In genomic region chr1:11736746-11737639, GRCh38 we compare ENCODE assay signal across 8 cellular contexts. TPM values are rescaled to one million over a fixed set of nuclear protein-coding genes. Genes with fewer than 3 reads are reported as not detected.
A peak's percentile ranks its signal among the peaks of the same experiment; 100 is the strongest.
DNase-seq lines count a peak whose midpoint lies in the region; ATAC-seq and TF ChIP-seq lines count a peak whose summit lies in the region.

No MANE protein-coding gene starts in this region.

- TF ChIP-seq POLR2A in NB4 (IDR thresholded peaks at IDR 0.05; ENCODE audit: extremely low read depth, insufficient read length): no peak

- H3K4me3 ChIP-seq in GM12875 (ENCODE audit: low read depth, low read length) (peak overlapping the region; percentile 66), NB4 (ENCODE audit: low read depth, low read length) (peak overlapping the region; percentile 67), endocrine pancreas (ENCODE audit: control insufficient read depth, insufficient read depth, low read length) (peak overlapping the region; percentile 54), mesodermal cell (ENCODE audit: extremely low read depth, insufficient read depth, low read length, poor library complexity, severe bottlenecking) (peak overlapping the region; percentile 82), subcutaneous abdominal adipose tissue (ENCODE audit: low read depth in 1 of 5, low read length in 5 of 5) (peak overlapping the region; percentile 62 to 98 (median 97))

- H3K4me1 ChIP-seq in endocrine pancreas (ENCODE audit: control insufficient read depth, insufficient read depth, low read length): no peaks in the 10 kb centered on the region
- peaks cover 26% of the 10 kb centered on the region for H3K4me1 ChIP-seq in mesodermal cell (ENCODE audit: control insufficient read depth, insufficient read depth, low read length, poor library complexity, severe bottlenecking)
- H3K4me1 ChIP-seq in subcutaneous abdominal adipose tissue (ENCODE audit: control insufficient read depth in 5 of 5, insufficient read depth in 5 of 5, low read length in 5 of 5): peaks cover 8 to 51% (median 29%) of the 10 kb centered on the region in 5 donors

- H3K9ac ChIP-seq in endocrine pancreas (ENCODE audit: control insufficient read depth, insufficient read depth, low read length) (peak overlapping the region; percentile 67), subcutaneous abdominal adipose tissue (ENCODE audit: low read length in 5 of 5) (peak overlapping the region; percentile 57 to 97 (median 92))

- no peak for ATAC-seq in HG02642 (IDR thresholded peaks at IDR 0.05; ENCODE audit: poor library complexity, unreplicated experiment)

- TF ChIP-seq CTCF in 22Rv1 (IDR thresholded peaks at IDR 0.05) (no peak), GM12875 (IDR thresholded peaks at IDR 0.05; ENCODE audit: borderline replicate concordance, insufficient read depth, low read depth, low read length) (no peak), NB4 (IDR thresholded peaks at IDR 0.05; ENCODE audit: low read depth, low read length) (no peak)

- H3K36me3 ChIP-seq in endocrine pancreas (ENCODE audit: control insufficient read depth, insufficient read depth, low read length): no peaks in the 10 kb centered on the region
- H3K36me3 ChIP-seq in mesodermal cell (ENCODE audit: control insufficient read depth, insufficient read depth, low read length): no peaks in the 10 kb centered on the region
- no peaks in the 10 kb centered on the region for H3K36me3 ChIP-seq in subcutaneous abdominal adipose tissue (ENCODE audit: control insufficient read depth in 5 of 5, insufficient read depth in 5 of 5, low read length in 5 of 5)

- peak overlapping the region; percentile 94 for H3K27ac ChIP-seq in 22Rv1
- H3K27ac ChIP-seq in mesodermal cell (ENCODE audit: low read depth, low read length, severe bottlenecking): peak overlapping the region; percentile 55
- peak overlapping the region; percentile 86 for H3K27ac ChIP-seq in subcutaneous abdominal adipose tissue (ENCODE audit: low read depth, low read length)

- WGBS in mesodermal cell (ENCODE audit: insufficient coverage in 2 of 2), 2 experiments: 22 to 23% methylated on average over 9 to 10 of the region's 15 CpGs

- peak; percentile 34 for DNase-seq in NB4 (ENCODE audit: low read depth)
- DNase-seq in activated CD4-positive, alpha-beta T cell treated with anti-CD3 and anti-CD28 coated beads for 48 hours: peak; percentile 56

- H3K9me3 ChIP-seq in endocrine pancreas (ENCODE audit: control insufficient read depth, low read length) (no peaks in the 10 kb centered on the region), mesodermal cell (ENCODE audit: control insufficient read depth, low read length) (no peaks in the 10 kb centered on the region), subcutaneous abdominal adipose tissue (ENCODE audit: control insufficient read depth in 5 of 5, low read length in 5 of 5) (no peaks in the 10 kb centered on the region)

- H3K27me3 ChIP-seq in endocrine pancreas (ENCODE audit: control insufficient read depth, insufficient read depth, low read length) (no peaks in the 10 kb centered on the region), subcutaneous abdominal adipose tissue (ENCODE audit: control insufficient read depth in 5 of 5, insufficient read depth in 4 of 5, low read length in 5 of 5) (no peaks in the 10 kb centered on the region)

RNA-seq across cellular contexts. Expression of gene AGTRAP, which starts 1.1 kb away (rescaled TPM):
- 46.7 TPM for polyA plus RNA-seq in mesodermal cell (2013, experiment 1 of 2)
- 37.3 TPM for polyA plus RNA-seq in mesodermal cell (2013, experiment 2 of 2)

RNA-seq across cellular contexts. Expression of gene C1orf167, which starts 25.0 kb away (rescaled TPM):
- 0.37 TPM for polyA plus RNA-seq in mesodermal cell (2013, experiment 1 of 2)
- polyA plus RNA-seq in mesodermal cell (2013, experiment 2 of 2): 0.46 TPM

RNA-seq across cellular contexts. Expression of gene DRAXIN, which starts 45.5 kb away (rescaled TPM):
- polyA plus RNA-seq in mesodermal cell (2013, experiment 1 of 2): 7.9 TPM
- 6.3 TPM for polyA plus RNA-seq in mesodermal cell (2013, experiment 2 of 2)

RNA-seq across cellular contexts. Expression of gene MAD2L2, which starts 56.0 kb away (rescaled TPM):
- polyA plus RNA-seq in mesodermal cell (2013, experiment 1 of 2): 87.4 TPM
- polyA plus RNA-seq in mesodermal cell (2013, experiment 2 of 2): 80.5 TPM
